Comparison of ENCODE assay signal across 8 cellular contexts in the genomic region with DNA sequence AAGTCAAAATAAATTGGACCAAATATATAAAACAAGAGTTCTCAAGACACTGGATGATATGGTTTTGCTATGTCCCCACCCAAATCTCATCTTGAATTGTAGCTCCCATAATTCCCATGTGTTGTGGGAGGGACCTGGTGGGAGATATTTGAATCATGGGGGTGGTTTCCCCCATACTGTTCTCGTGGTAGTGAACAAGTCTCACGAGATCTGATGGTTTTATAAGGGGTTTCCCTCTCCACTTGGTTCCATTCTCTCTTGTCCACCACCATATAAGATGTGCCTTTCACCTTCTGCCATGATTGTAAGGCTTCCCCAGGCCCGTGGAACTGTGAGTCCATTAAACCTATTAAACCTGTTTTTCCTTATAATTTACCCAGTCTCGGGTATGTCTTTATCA. TPM values are rescaled to one million over a fixed set of nuclear protein-coding genes. Genes with fewer than 3 reads are reported as not detected.
A peak's percentile ranks its signal among the peaks of the same experiment; 100 is the strongest.
DNase-seq lines count a peak whose midpoint lies in the region; ATAC-seq and TF ChIP-seq lines count a peak whose summit lies in the region.
"Not testable (repeated sequence)": the region's sequence is repeated elsewhere in the genome, so short reads cannot be mapped to it uniquely, and the experiment has no call there.

No MANE protein-coding gene starts in this region.

- H3K36me3 ChIP-seq in CD8-positive, alpha-beta memory T cell (ENCODE audit: insufficient read depth, low read length); PC-3 (ENCODE audit: low read depth, low read length); effector memory CD4-positive, alpha-beta T cell (ENCODE audit: control insufficient read depth, insufficient read depth, low read length); stomach: not testable (repeated sequence)

- not testable (repeated sequence) for H3K9me3 Mint-ChIP-seq in CD8-positive, alpha-beta memory T cell; activated CD4-positive, alpha-beta T cell treated with anti-CD3 and anti-CD28 coated beads for 36 hours (ENCODE audit: low read depth); activated T-cell treated with anti-CD3 and anti-CD28 coated beads, Interleukin-2, amount 50 U/mL, for 72 hours; activated naive CD8-positive, alpha-beta T cell treated with anti-CD3 and anti-CD28 coated beads for 36 hours; naive thymus-derived CD8-positive, alpha-beta T cell

- 83 to 92% (median 86%) methylated on average over 4 of the region's 4 CpGs for WGBS in stomach, 5 donors

- H3K4me1 Mint-ChIP-seq in CD8-positive, alpha-beta memory T cell = peaks cover 55 to 74% (median 71%) of the 10 kb centered on the region in 3 donors
- H3K4me1 Mint-ChIP-seq in activated CD4-positive, alpha-beta T cell treated with anti-CD3 and anti-CD28 coated beads for 36 hours = peaks cover 70% of the 10 kb centered on the region
- H3K4me1 Mint-ChIP-seq in activated T-cell treated with anti-CD3 and anti-CD28 coated beads, Interleukin-2, amount 50 U/mL, for 72 hours (ENCODE audit: low read depth) = peaks cover 91% of the 10 kb centered on the region
- H3K4me1 Mint-ChIP-seq in activated naive CD8-positive, alpha-beta T cell treated with anti-CD3 and anti-CD28 coated beads for 36 hours = peaks cover 49% of the 10 kb centered on the region
- H3K4me1 Mint-ChIP-seq in naive thymus-derived CD8-positive, alpha-beta T cell = peaks cover 20 to 66% (median 48%) of the 10 kb centered on the region in 4 donors

- CTCF ChIA-PET in CD8-positive, alpha-beta memory T cell (lab: Charles Lee) = interaction anchor here (0.9 to 3.4 kb wide), 6 partner anchors 8 to 366 kb away, joined by 3 to 14 read pairs (median 6); no protein-coding TSS in a partner anchor
- CTCF ChIA-PET in PC-3 (lab: Charles Lee) = interaction anchor here (0.6 to 1.4 kb wide), 2 partner anchors 23 to 132 kb away, joined by 3 read pairs; no protein-coding TSS in a partner anchor
- CTCF ChIA-PET in activated CD4-positive, alpha-beta T cell treated with anti-CD3 and anti-CD28 coated beads for 36 hours (lab: Charles Lee) = interaction anchor here (1.2 to 2.2 kb wide), 5 partner anchors 8 to 166 kb away, joined by 3 to 9 read pairs (median 5); no protein-coding TSS in a partner anchor

- peak overlapping the region; percentile 78 for H3K4me2 ChIP-seq in PC-3 (ENCODE audit: low read length)

- TF ChIP-seq CTCF in PC-3 (conservative IDR thresholded peaks at IDR 0.05; ENCODE audit: low read depth, low read length); stomach (IDR thresholded peaks at IDR 0.05): not testable (repeated sequence)

- H3K4me1 ChIP-seq in CD8-positive, alpha-beta memory T cell (ENCODE audit: insufficient read depth, low read length) = peaks cover 32% of the 10 kb centered on the region
- H3K4me1 ChIP-seq in PC-3 (ENCODE audit: insufficient read depth, low read length) (peaks cover 44% of the 10 kb centered on the region), stomach (peaks cover 0 to 22% (median 14%) of the 10 kb centered on the region in 4 donors)
- H3K4me1 ChIP-seq in effector memory CD4-positive, alpha-beta T cell (ENCODE audit: control insufficient read depth, insufficient read depth, low read length, poor library complexity, severe bottlenecking) = peaks cover 22% of the 10 kb centered on the region

- H4K20me1 ChIP-seq in PC-3 (ENCODE audit: low read length) = not testable (repeated sequence)

- peak overlapping the region; percentile 77 for H3K9ac ChIP-seq in PC-3 (ENCODE audit: low read length)

- peak overlapping the region in 6 of 7 donors; percentile 15 to 83 (median 81) for H3K4me3 Mint-ChIP-seq in CD8-positive, alpha-beta memory T cell
- peak overlapping the region; percentile 66 for H3K4me3 Mint-ChIP-seq in activated CD4-positive, alpha-beta T cell treated with anti-CD3 and anti-CD28 coated beads for 36 hours
- peak overlapping the region; percentile 93 to 97 for H3K4me3 Mint-ChIP-seq in activated T-cell treated with anti-CD3 and anti-CD28 coated beads, Interleukin-2, amount 50 U/mL, for 72 hours
- peak overlapping the region; percentile 74 for H3K4me3 Mint-ChIP-seq in activated naive CD8-positive, alpha-beta T cell treated with anti-CD3 and anti-CD28 coated beads for 36 hours
- peak overlapping the region in 3 of 10 donors; percentile 76 to 83 (median 80) for H3K4me3 Mint-ChIP-seq in naive thymus-derived CD8-positive, alpha-beta T cell

- POLR2A ChIA-PET in CD8-positive, alpha-beta memory T cell (lab: Charles Lee) = interaction anchor here (1.9 to 2.5 kb wide), 2 partner anchors 8 to 31 kb away, joined by 6 to 19 read pairs; partner anchors contain the start of gene PPP2R5C
- POLR2A ChIA-PET in PC-3 (lab: Charles Lee; ENCODE audit: unreplicated experiment) = interaction anchor here (0.9 to 2.5 kb wide), 2 partner anchors 8 to 30 kb away, joined by 7 to 69 read pairs; partner anchors contain the start of gene PPP2R5C
- POLR2A ChIA-PET in activated CD4-positive, alpha-beta T cell treated with anti-CD3 and anti-CD28 coated beads for 36 hours (lab: Charles Lee) = interaction anchor here (1.0 to 1.8 kb wide), 3 partner anchors 26 to 96 kb away, joined by 3 to 5 read pairs (median 3); no protein-coding TSS in a partner anchor
- POLR2A ChIA-PET in naive thymus-derived CD8-positive, alpha-beta T cell (lab: Charles Lee) = interaction anchor here (0.7 to 2.6 kb wide), 8 partner anchors 8 to 185 kb away, joined by 3 to 42 read pairs (median 6); no protein-coding TSS in a partner anchor

- not testable (repeated sequence) for H2AFZ ChIP-seq in PC-3 (ENCODE audit: low read length)

- not testable (repeated sequence) for TF ChIP-seq POLR2A in stomach (IDR thresholded peaks at IDR 0.05)

- not testable (repeated sequence) for ATAC-seq in PC-3; activated CD4-positive, alpha-beta T cell treated with anti-CD3 and anti-CD28 coated beads for 36 hours; activated T-cell treated with anti-CD3 and anti-CD28 coated beads, Interleukin-2, amount 50 U/mL, for 72 hours (replicated peaks in 1 of 2); naive thymus-derived CD8-positive, alpha-beta T cell

- not testable (repeated sequence) for H3K36me3 Mint-ChIP-seq in CD8-positive, alpha-beta memory T cell; activated CD4-positive, alpha-beta T cell treated with anti-CD3 and anti-CD28 coated beads for 36 hours (ENCODE audit: low read depth); activated T-cell treated with anti-CD3 and anti-CD28 coated beads, Interleukin-2, amount 50 U/mL, for 72 hours (ENCODE audit: insufficient read depth in 2 of 2); activated naive CD8-positive, alpha-beta T cell treated with anti-CD3 and anti-CD28 coated beads for 36 hours; naive thymus-derived CD8-positive, alpha-beta T cell

- not testable (repeated sequence) for DNase-seq in CD8-positive, alpha-beta memory T cell; PC-3; activated CD4-positive, alpha-beta T cell treated with anti-CD3 and anti-CD28 coated beads for 36 hours; activated T-cell treated with anti-CD3 and anti-CD28 coated beads, Interleukin-2, amount 50 U/mL, for 72 hours; activated naive CD8-positive, alpha-beta T cell treated with anti-CD3 and anti-CD28 coated beads for 36 hours; effector memory CD4-positive, alpha-beta T cell; stomach
- DNase-seq in naive thymus-derived CD8-positive, alpha-beta T cell = peak in 1 of 10 donors; percentile 4

- BruUV-seq in PC-3 (replicated peaks; lab: Mats Ljungman, UMichigan) = not testable (repeated sequence)

- H3K9me3 ChIP-seq in CD8-positive, alpha-beta memory T cell (ENCODE audit: low read length); PC-3 (ENCODE audit: low read length); effector memory CD4-positive, alpha-beta T cell (ENCODE audit: control insufficient read depth, low read length); stomach: not testable (repeated sequence)

- H3K9me2 ChIP-seq in PC-3 (replicated peaks; ENCODE audit: low read length) = not testable (repeated sequence)

- H3K27me3 Mint-ChIP-seq in CD8-positive, alpha-beta memory T cell; activated CD4-positive, alpha-beta T cell treated with anti-CD3 and anti-CD28 coated beads for 36 hours; activated T-cell treated with anti-CD3 and anti-CD28 coated beads, Interleukin-2, amount 50 U/mL, for 72 hours (ENCODE audit: low read depth); activated naive CD8-positive, alpha-beta T cell treated with anti-CD3 and anti-CD28 coated beads for 36 hours; naive thymus-derived CD8-positive, alpha-beta T cell: not testable (repeated sequence)

- not testable (repeated sequence) for H3K4me3 ChIP-seq in CD8-positive, alpha-beta memory T cell (ENCODE audit: low read length); PC-3 (ENCODE audit: low read length); effector memory CD4-positive, alpha-beta T cell (ENCODE audit: insufficient read depth, low read depth, low read length, poor library complexity, severe bottlenecking); stomach

- peak overlapping the region; percentile 89 to 99 (median 98) for H3K27ac Mint-ChIP-seq in CD8-positive, alpha-beta memory T cell
- peak overlapping the region; percentile 97 for H3K27ac Mint-ChIP-seq in activated CD4-positive, alpha-beta T cell treated with anti-CD3 and anti-CD28 coated beads for 36 hours
- H3K27ac Mint-ChIP-seq in activated T-cell treated with anti-CD3 and anti-CD28 coated beads, Interleukin-2, amount 50 U/mL, for 72 hours = peak overlapping the region; percentile 55
- H3K27ac Mint-ChIP-seq in activated naive CD8-positive, alpha-beta T cell treated with anti-CD3 and anti-CD28 coated beads for 36 hours = peak overlapping the region; percentile 97
- peak overlapping the region; percentile 57 to 98 (median 96) for H3K27ac Mint-ChIP-seq in naive thymus-derived CD8-positive, alpha-beta T cell

- H3K79me2 ChIP-seq in PC-3 (ENCODE audit: low read length) = not testable (repeated sequence)

- intact Hi-C loops in PC-3 (cut with micrococcal nuclease); activated CD4-positive, alpha-beta T cell treated with anti-CD3 and anti-CD28 coated beads for 36 hours (cut with DNase I, micrococcal nuclease); stomach (cut with DNase I; ENCODE audit: low total_unique reads): not testable (repeated sequence)

- not testable (repeated sequence) for H3K27ac ChIP-seq in CD8-positive, alpha-beta memory T cell (ENCODE audit: low read depth, low read length)
- H3K27ac ChIP-seq in PC-3 (ENCODE audit: low read length) (peak overlapping the region; percentile 99), stomach (peak overlapping the region in 4 of 5 donors; percentile 74 to 86 (median 80))
- H3K27ac ChIP-seq in effector memory CD4-positive, alpha-beta T cell (ENCODE audit: insufficient read depth, low read length, poor library complexity, severe bottlenecking) = peak overlapping the region; percentile 85

- not testable (repeated sequence) for TF ChIP-seq EP300 in stomach (IDR thresholded peaks at IDR 0.05)

- not testable (repeated sequence) for H3F3A ChIP-seq in PC-3 (ENCODE audit: low read length, unreplicated experiment)

- not testable (repeated sequence) for H3K27me3 ChIP-seq in CD8-positive, alpha-beta memory T cell (ENCODE audit: insufficient read depth, low read length, poor library complexity, severe bottlenecking); PC-3 (ENCODE audit: low read length); effector memory CD4-positive, alpha-beta T cell (replicated peaks; ENCODE audit: control insufficient read depth, insufficient read depth, low read length, poor library complexity, severe bottlenecking); stomach

RNA-seq across cellular contexts. Expression of gene PPP2R5C, which starts 31.4 kb away (rescaled TPM):
- total RNA-seq in CD8-positive, alpha-beta memory T cell = 100 to 1,000 TPM; 278 to 307 TPM
- polyA plus RNA-seq in CD8-positive, alpha-beta memory T cell = 342 TPM
- 92.9 and 96.1 TPM in 2 replicates for total RNA-seq in PC-3 (2014; rRNA removed)
- total RNA-seq in activated CD4-positive, alpha-beta T cell treated with anti-CD3 and anti-CD28 coated beads for 36 hours = 100 to 1,000 TPM; 232 to 281 TPM
- total RNA-seq in activated T-cell treated with anti-CD3 and anti-CD28 coated beads, Interleukin-2, amount 50 U/mL, for 72 hours = 100 to 1,000 TPM; 317 to 370 TPM
- total RNA-seq in activated naive CD8-positive, alpha-beta T cell treated with anti-CD3 and anti-CD28 coated beads for 36 hours = 100 to 1,000 TPM; 209 to 221 TPM
- total RNA-seq in naive thymus-derived CD8-positive, alpha-beta T cell = 100 to 1,000 TPM; 411 to 418 TPM
- 100 to 1,000 TPM; 143 to 237 (median 172) TPM for polyA plus RNA-seq in naive thymus-derived CD8-positive, alpha-beta T cell
- 100 to 1,000 TPM in 2 of 5 donors, 10 to 100 TPM in 3; 19.7 to 175 (median 98.0) TPM for total RNA-seq in stomach
- 10 to 100 TPM; 56.6 to 85.2 (median 80.4) TPM for polyA plus RNA-seq in stomach
